ENCODE assay signal across 8 cellular contexts in the genomic region with DNA sequence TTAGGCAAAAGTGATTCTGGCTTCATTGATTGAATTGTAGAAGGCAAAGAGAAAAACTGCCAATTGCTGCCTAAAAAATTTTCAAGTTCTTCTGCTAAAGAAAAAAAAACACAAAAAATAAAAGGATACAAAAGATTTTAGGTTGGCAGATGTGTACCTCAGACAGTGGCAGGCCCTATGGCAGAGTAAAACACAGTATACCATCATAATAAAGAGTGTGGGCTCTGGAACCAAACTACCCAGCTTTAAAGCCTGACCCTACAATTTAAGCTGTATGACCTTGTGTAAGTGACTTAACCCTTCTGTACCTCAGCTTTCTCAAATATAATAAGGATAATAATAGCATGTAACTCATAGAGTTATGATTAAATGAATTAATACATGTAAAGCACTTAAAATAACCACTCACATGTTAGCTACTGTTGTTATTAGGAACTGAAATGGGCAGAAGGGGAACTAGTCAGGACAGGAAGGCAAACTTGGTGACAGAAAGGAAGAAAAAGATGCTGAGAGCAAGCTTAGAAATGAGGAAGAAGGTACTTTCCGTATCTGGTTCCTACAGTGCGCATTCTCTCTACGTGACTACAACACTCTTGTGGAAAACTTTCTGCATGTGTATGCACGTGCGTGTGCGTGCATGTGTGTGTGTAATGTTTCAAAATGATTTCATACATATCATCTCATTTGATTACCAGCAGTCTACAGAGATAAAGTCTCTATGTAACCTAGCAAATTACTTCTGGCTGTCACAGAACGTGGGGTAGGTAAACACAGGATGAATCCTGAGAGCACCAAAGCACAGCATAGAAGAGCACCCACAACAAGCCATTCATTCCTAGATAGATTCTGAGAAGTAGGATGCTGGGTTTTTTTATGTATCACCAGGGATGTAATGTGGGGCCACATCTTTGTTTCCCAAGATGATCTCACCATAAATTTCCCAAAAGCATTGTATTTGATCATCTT. TPM values are rescaled to one million over a fixed set of nuclear protein-coding genes. Genes with fewer than 3 reads are reported as not detected.
DNase-seq lines count a peak whose midpoint lies in the region; ATAC-seq, FAIRE-seq and TF ChIP-seq lines count a peak whose summit lies in the region.

No MANE protein-coding gene starts in this region.

- TF ChIP-seq POLR2A in heart left ventricle (IDR thresholded peaks at IDR 0.05): no peak

- intact Hi-C loops in heart left ventricle (cut with DNase I): loop anchor here in 1 of 10 donors (10.0 kb wide), 1 partner anchor 187 kb away; no protein-coding TSS in a partner anchor
- intact Hi-C loops in CD4-positive, alpha-beta memory T cell (cut with micrococcal nuclease): no loop called here

- H3K9me3 ChIP-seq in heart left ventricle: no peaks in the 10 kb centered on the region
- no peaks in the 10 kb centered on the region for H3K9me3 ChIP-seq in CD4-positive, alpha-beta memory T cell (ENCODE audit: control insufficient read depth in 1 of 2, low read length in 2 of 2)

- peak; percentile 95 for ATAC-seq in GM21619 (IDR thresholded peaks at IDR 0.05; ENCODE audit: unreplicated experiment)
- peak; percentile 92 for ATAC-seq in HG03565 (IDR thresholded peaks at IDR 0.05; ENCODE audit: unreplicated experiment)
- ATAC-seq in heart left ventricle: peak in 3 of 4 donors; percentile 29 to 71 (median 66)

- TF ChIP-seq CTCF in heart left ventricle (IDR thresholded peaks at IDR 0.05) (no peak), endothelial cell (IDR thresholded peaks at IDR 0.05; ENCODE audit: unreplicated experiment) (no peak)

- H3K27me3 Mint-ChIP-seq in endothelial cell (ENCODE audit: unreplicated experiment): no peaks in the 10 kb centered on the region
- peaks cover 8 to 17% of the 10 kb centered on the region in 2 donors for H3K27me3 Mint-ChIP-seq in CD4-positive, alpha-beta memory T cell

- no peaks in the 10 kb centered on the region for H3K36me3 Mint-ChIP-seq in endothelial cell (ENCODE audit: low read depth, unreplicated experiment)
- no peaks in the 10 kb centered on the region for H3K36me3 Mint-ChIP-seq in CD4-positive, alpha-beta memory T cell

- FAIRE-seq in GM18507 (lab: Jason Lieb, UNC): peak; percentile 98

- peaks cover 0 to 25% (median 8%) of the 10 kb centered on the region in 12 donors for H3K4me1 ChIP-seq in heart left ventricle
- no peaks in the 10 kb centered on the region for H3K4me1 ChIP-seq in CD4-positive, alpha-beta memory T cell (ENCODE audit: insufficient read depth, low read length)

- H3K27me3 ChIP-seq in heart left ventricle: no peaks in the 10 kb centered on the region
- peaks cover 4% of the 10 kb centered on the region for H3K27me3 ChIP-seq in CD4-positive, alpha-beta memory T cell (ENCODE audit: insufficient read depth, low read length)

- no peaks in the 10 kb centered on the region for H3K36me3 ChIP-seq in heart left ventricle
- H3K36me3 ChIP-seq in CD4-positive, alpha-beta memory T cell (ENCODE audit: insufficient read depth, low read length): no peaks in the 10 kb centered on the region

- DNase-seq in GM18507 (ENCODE audit: extremely low spot score, insufficient read length, low read depth) (no peak), heart left ventricle (peak in 1 of 5 donors; percentile 47), endothelial cell (ENCODE audit: low spot score) (no peak), HT-29 (ENCODE audit: low spot score) (no peak), mesenteric fat pad (ENCODE audit: low spot score) (no peak)
- DNase-seq in CD4-positive, alpha-beta memory T cell: no peak

- no peaks in the 10 kb centered on the region for H3K9me3 Mint-ChIP-seq in endothelial cell (ENCODE audit: unreplicated experiment)
- H3K9me3 Mint-ChIP-seq in CD4-positive, alpha-beta memory T cell: no peaks in the 10 kb centered on the region

- H3K4me3 ChIP-seq in heart left ventricle: no peak overlapping the region
- H3K4me3 ChIP-seq in CD4-positive, alpha-beta memory T cell (ENCODE audit: low read length in 2 of 2): no peak overlapping the region

- POLR2A ChIA-PET in CD4-positive, alpha-beta memory T cell (lab: Charles Lee; ENCODE audit: partially characterized antibody): interaction anchor here (1.2 kb wide), 1 partner anchor 10 kb away, joined by 3 read pairs; a partner anchor contains a TSS

- CTCF ChIA-PET in CD4-positive, alpha-beta memory T cell (lab: Charles Lee; ENCODE audit: partially characterized antibody): interaction anchor here (1.5 to 4.9 kb wide), 3 partner anchors 10 to 188 kb away, joined by 3 to 19 read pairs (median 3); a partner anchor contains a TSS

- peaks cover 3% of the 10 kb centered on the region for H3K4me1 Mint-ChIP-seq in endothelial cell (ENCODE audit: unreplicated experiment)
- no peaks in the 10 kb centered on the region for H3K4me1 Mint-ChIP-seq in CD4-positive, alpha-beta memory T cell

- no peak overlapping the region for H3K27ac Mint-ChIP-seq in endothelial cell (ENCODE audit: unreplicated experiment)
- no peak overlapping the region for H3K27ac Mint-ChIP-seq in CD4-positive, alpha-beta memory T cell

- peak overlapping the region in 4 of 12 donors; percentile 14 to 81 (median 38) for H3K27ac ChIP-seq in heart left ventricle
- no peak overlapping the region for H3K27ac ChIP-seq in CD4-positive, alpha-beta memory T cell (ENCODE audit: low read depth, low read length)

- WGBS in heart left ventricle, 4 donors: 68 to 84% (median 82%) methylated on average over 7 of the region's 7 CpGs

- no peak overlapping the region for H3K4me3 Mint-ChIP-seq in endothelial cell (ENCODE audit: unreplicated experiment)
- H3K4me3 Mint-ChIP-seq in CD4-positive, alpha-beta memory T cell: no peak overlapping the region

RNA-seq across cellular contexts. Expression of a gene that starts 13.7 kb away (rescaled TPM):
- total RNA-seq in heart left ventricle (100 to 1,000 TPM in 1 of 9 donors, 10 to 100 TPM in 8; 12.9 to 121 (median 29.7) TPM), endothelial cell (ENCODE audit: unreplicated experiment) (3.5 TPM), mesenteric fat pad (10.6 TPM)
- 1 to 10 TPM; 8.3 to 9.1 TPM for polyA plus RNA-seq in heart left ventricle
- 0.53 and 0.76 TPM in 2 replicates for total RNA-seq in HT-29 (2014; rRNA removed; shearing (Covaris generic))
- 1 to 10 TPM; 1.1 to 1.6 TPM for total RNA-seq in CD4-positive, alpha-beta memory T cell
- under 1 TPM in 1 of 2 donors, not detected in 1; 0.26 TPM for polyA plus RNA-seq in CD4-positive, alpha-beta memory T cell
